Comparison of ENCODE assay signal across 22 cellular contexts in the genomic region with DNA sequence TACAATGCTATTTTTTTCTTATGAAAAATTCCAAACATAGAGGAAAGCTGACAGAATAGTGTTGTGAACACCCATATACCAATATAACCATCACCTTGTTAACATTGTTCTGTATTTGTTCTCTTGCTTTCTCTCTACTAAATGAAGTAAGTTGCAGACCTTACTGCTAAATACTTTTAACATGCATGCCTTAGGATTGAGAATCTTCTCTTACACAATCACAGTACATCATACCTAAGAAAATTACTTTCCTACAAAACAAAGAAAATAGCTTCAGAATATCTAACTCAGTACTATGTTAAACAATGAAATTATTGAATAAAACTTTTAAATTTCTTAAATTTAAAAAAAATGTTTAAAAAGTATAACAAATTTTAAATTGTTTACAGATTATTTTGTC.
"Had no signal": no experiment of that assay in that cellular context is flagged by ENCODE, and none has a peak within 500 bp of the region (broad histone marks: within the 10 kb centered on the region; RNA-seq: fewer than 3 reads in every experiment).

No MANE protein-coding gene starts in this region.

- H3K4me3 Mint-ChIP-seq: dendritic cell treated with granulocyte-macrophage colony-stimulating factor and Interleukin-4, amounts not matched to agents 40 ng/mL and 50 ng/mL, for 4 days; stimulated activated memory B cell treated with anti-CD40 and anti-IgM and Interleukin-4, amounts not matched to agents 10 μg/mL and 1 μg/mL and 100 μg/mL, for 72 hours had no signal

- H3K9me3 Mint-ChIP-seq: dendritic cell treated with granulocyte-macrophage colony-stimulating factor and Interleukin-4, amounts not matched to agents 40 ng/mL and 50 ng/mL, for 4 days; stimulated activated memory B cell treated with anti-CD40 and anti-IgM and Interleukin-4, amounts not matched to agents 10 μg/mL and 1 μg/mL and 100 μg/mL, for 72 hours had no signal

- H3K27ac ChIP-seq: esophagus muscularis mucosa, left lung, thoracic aorta had no signal

- FAIRE-seq: bronchial epithelial cell, endothelial cell of umbilical vein had no signal

- ATAC-seq: activated CD4-positive, CD25-positive, alpha-beta regulatory T cell treated with anti-CD3 and anti-CD28 coated beads, Interleukin-2, amount 50 U/mL, for 24 hours; left lung; right cardiac atrium; stimulated activated memory B cell treated with anti-CD40 and anti-IgM and Interleukin-4, amounts not matched to agents 10 μg/mL and 1 μg/mL and 100 μg/mL, for 72 hours had no signal

- H3K4me1 ChIP-seq: left lung had no signal

- H3K27me3 Mint-ChIP-seq: dendritic cell treated with granulocyte-macrophage colony-stimulating factor and Interleukin-4, amounts not matched to agents 40 ng/mL and 50 ng/mL, for 4 days; progenitor cell of endocrine pancreas; stimulated activated memory B cell treated with anti-CD40 and anti-IgM and Interleukin-4, amounts not matched to agents 10 μg/mL and 1 μg/mL and 100 μg/mL, for 72 hours had no signal

- DNase-seq: activated CD4-positive, alpha-beta T cell treated with anti-CD3 and anti-CD28 coated beads, Interleukin-2, amount 50 U/mL, for 1 hour; activated CD8-positive, alpha-beta memory T cell treated with anti-CD3 and anti-CD28 coated beads for 24 hours; activated CD8-positive, alpha-beta memory T cell treated with anti-CD3 and anti-CD28 coated beads, Interleukin-2, amount 50 U/mL, for 48 hours; activated effector memory CD4-positive, alpha-beta T cell treated with Interleukin-2 at 50 U/mL for 16 hours; activated naive CD4-positive, alpha-beta T cell treated with anti-CD3 and anti-CD28 coated beads, Interleukin-2, amount 50 U/mL, for 16 hours; activated T-cell treated with anti-CD3 and anti-CD28 coated beads, Interleukin-2, amount 50 U/mL, for 48 hours; cerebellar nuclear complex; effector CD8-positive, alpha-beta T cell; foreskin melanocyte; left lung; right cardiac atrium; stimulated activated CD4-positive, alpha-beta T cell treated with anti-CD3 and anti-CD28 coated beads, Interleukin-4, amount 100 ng/mL, for 4 hours; T1000 had no signal

- H3K4me3 ChIP-seq: esophagus muscularis mucosa, left lung, smooth muscle cell, thoracic aorta had no signal

- H3K27ac Mint-ChIP-seq: dendritic cell treated with granulocyte-macrophage colony-stimulating factor and Interleukin-4, amounts not matched to agents 40 ng/mL and 50 ng/mL, for 4 days; progenitor cell of endocrine pancreas; stimulated activated memory B cell treated with anti-CD40 and anti-IgM and Interleukin-4, amounts not matched to agents 10 μg/mL and 1 μg/mL and 100 μg/mL, for 72 hours had no signal

- H3K27me3 ChIP-seq: esophagus muscularis mucosa, left lung had no signal

- H3K4me1 Mint-ChIP-seq: stimulated activated memory B cell treated with anti-CD40 and anti-IgM and Interleukin-4, amounts not matched to agents 10 μg/mL and 1 μg/mL and 100 μg/mL, for 72 hours had no signal

- H3K9me3 ChIP-seq: left lung, thoracic aorta had no signal
